ENCODE assay signal across 14 cellular contexts in genomic region chr5:32308951-32309350, GRCh38. TPM values are rescaled to one million over a fixed set of nuclear protein-coding genes. Genes with fewer than 3 reads are reported as not detected.
A peak's percentile ranks its signal among the peaks of the same experiment; 100 is the strongest.
DNase-seq lines count a peak whose midpoint lies in the region; ATAC-seq and TF ChIP-seq lines count a peak whose summit lies in the region.
"Had no signal": no experiment of that assay in that cellular context is flagged by ENCODE, and none has a peak within 500 bp of the region (broad histone marks: within the 10 kb centered on the region; RNA-seq: fewer than 3 reads in every experiment).

No MANE protein-coding gene starts in this region.

- H3K36me3 ChIP-seq in BLaER1 treated with 17β-estradiol and CSF1 and Interleukin-3, amounts not matched to agents 10 nM and 100 nM = peaks cover 0 to 34% (median 7%) of the 10 kb centered on the region in 11 experiments; a peak in 8 of 22 replicates
- peaks cover 10% of the 10 kb centered on the region; the same call in 1 of the 2 replicates for H3K36me3 ChIP-seq in OCI-LY1 (ENCODE audit: insufficient read depth, low read length)
- H3K36me3 ChIP-seq in sigmoid colon = no peaks in the 10 kb centered on the region
- H3K36me3 ChIP-seq: left lung had no signal

- DNase-seq in fibroblast of the aortic adventitia (ENCODE audit: low read depth) (peak; percentile 9), sigmoid colon (no peak), NCI-H446 treated with DMSO at 0.1 percent for 48 hours (lab: John Stamatoyannopoulos, UW) (no peak)
- DNase-seq: activated CD8-positive, alpha-beta memory T cell treated with anti-CD3 and anti-CD28 coated beads, Interleukin-2, amount 10 ng/mL, durations not matched to agents 7 days and 5 days; activated naive CD4-positive, alpha-beta T cell treated with anti-CD3 and anti-CD28 coated beads for 36 hours; left lung; MM.1S; NCI-H2171; substantia nigra had no signal

- intact Hi-C loops in sigmoid colon (cut with DNase I) = no loop called here

- peaks cover 61% of the 10 kb centered on the region for H3K79me2 ChIP-seq in OCI-LY1 (ENCODE audit: insufficient read depth, low read length)

- no peak overlapping the region for H3K4me3 ChIP-seq in BLaER1 treated with 17β-estradiol and CSF1 and Interleukin-3, amounts not matched to agents 10 nM and 100 nM
- H3K4me3 ChIP-seq in OCI-LY1 (ENCODE audit: low read depth, low read length, poor library complexity, severe bottlenecking) = no peak overlapping the region
- no peak overlapping the region for H3K4me3 ChIP-seq in fibroblast of the aortic adventitia (ENCODE audit: low read depth, low read length)
- H3K4me3 ChIP-seq in sigmoid colon = no peak overlapping the region
- H3K4me3 ChIP-seq: left lung had no signal

- peak overlapping the region; percentile 42 to 96 (median 93); a peak in 21 of 22 replicates for H3K4me2 ChIP-seq in BLaER1 treated with 17β-estradiol and CSF1 and Interleukin-3, amounts not matched to agents 10 nM and 100 nM
- peak overlapping the region; percentile 70; the same call in 1 of the 2 replicates for H3K4me2 ChIP-seq in OCI-LY1 (ENCODE audit: low read length)

- TF ChIP-seq POLR2A in sigmoid colon (IDR thresholded peaks at IDR 0.05) = no peak

- H3K27ac ChIP-seq in BLaER1 treated with 17β-estradiol and CSF1 and Interleukin-3, amounts not matched to agents 10 nM and 100 nM = peak overlapping the region in 4 of 11 experiments; percentile 0 to 35 (median 24); a peak in 6 of 22 replicates
- H3K27ac ChIP-seq in OCI-LY1 (ENCODE audit: low read depth, low read length, poor library complexity, severe bottlenecking) (peak overlapping the region; percentile 79), sigmoid colon (peak overlapping the region; percentile 10 to 57 (median 48))

- no peak overlapping the region for H3K9ac ChIP-seq in BLaER1 treated with 17β-estradiol and CSF1 and Interleukin-3, amounts not matched to agents 10 nM and 100 nM
- no peak overlapping the region; the same call in 1 of the 2 replicates for H3K9ac ChIP-seq in OCI-LY1 (ENCODE audit: low read length)

- H3K4me1 ChIP-seq in BLaER1 treated with 17β-estradiol and CSF1 and Interleukin-3, amounts not matched to agents 10 nM and 100 nM = peaks cover 47 to 67% (median 54%) of the 10 kb centered on the region in 10 experiments
- peaks cover 63% of the 10 kb centered on the region for H3K4me1 ChIP-seq in OCI-LY1 (ENCODE audit: insufficient read depth, low read length, severe bottlenecking)
- H3K4me1 ChIP-seq in sigmoid colon = peaks cover 0 to 55% (median 44%) of the 10 kb centered on the region in 4 donors

- H3K27me3 ChIP-seq in BLaER1 treated with 17β-estradiol and CSF1 and Interleukin-3, amounts not matched to agents 10 nM and 100 nM = no peaks in the 10 kb centered on the region
- H3K27me3 ChIP-seq in OCI-LY1 (ENCODE audit: insufficient read depth, low read length) (no peaks in the 10 kb centered on the region), sigmoid colon (no peaks in the 10 kb centered on the region)

- TF ChIP-seq CTCF in OCI-LY1 (IDR thresholded peaks at IDR 0.05; ENCODE audit: low read length) = no peak
- TF ChIP-seq CTCF in fibroblast of the aortic adventitia (IDR thresholded peaks at IDR 0.05; ENCODE audit: insufficient read depth, low read length) = no peak
- TF ChIP-seq CTCF in sigmoid colon (IDR thresholded peaks at IDR 0.05) = no peak

- H4K20me1 ChIP-seq in BLaER1 treated with 17β-estradiol and CSF1 and Interleukin-3, amounts not matched to agents 10 nM and 100 nM = peaks cover 2 to 86% (median 37%) of the 10 kb centered on the region in 11 experiments; a peak in 16 of 22 replicates
- no peaks in the 10 kb centered on the region for H4K20me1 ChIP-seq in OCI-LY1 (ENCODE audit: insufficient read depth, low read length)

- no peaks in the 10 kb centered on the region for H3F3A ChIP-seq in OCI-LY1 (ENCODE audit: insufficient read depth, low read length)

- 55 to 63% methylated on average over 3 of the region's 3 CpGs for WGBS in sigmoid colon, 2 donors

- ATAC-seq in HG02938 (IDR thresholded peaks at IDR 0.05; ENCODE audit: unreplicated experiment) (no peak), HG03175 (IDR thresholded peaks at IDR 0.05; ENCODE audit: unreplicated experiment) (no peak), GM21825 (IDR thresholded peaks at IDR 0.05; ENCODE audit: unreplicated experiment) (no peak)
- ATAC-seq: activated CD8-positive, alpha-beta memory T cell treated with anti-CD3 and anti-CD28 coated beads, Interleukin-2, amount 10 ng/mL, durations not matched to agents 7 days and 5 days; left lung had no signal

- 0 out of 22 replicates have a peak, but pooled peaks cover 0 to 3% (median 0%) of the 10 kb centered on the region in 11 experiments for H3K9me3 ChIP-seq in BLaER1 treated with 17β-estradiol and CSF1 and Interleukin-3, amounts not matched to agents 10 nM and 100 nM (replicated peaks in 1 of 11)
- H3K9me3 ChIP-seq in OCI-LY1 (ENCODE audit: low read length) (no peaks in the 10 kb centered on the region), sigmoid colon (no peaks in the 10 kb centered on the region)
- H3K9me3 ChIP-seq: left lung had no signal

- no peak for TF ChIP-seq EP300 in sigmoid colon (IDR thresholded peaks at IDR 0.05)

- H2AFZ ChIP-seq in OCI-LY1 (ENCODE audit: low read length) = no peak overlapping the region

- no peaks in the 10 kb centered on the region for H3K9me2 ChIP-seq in OCI-LY1 (ENCODE audit: low read depth, low read length)

RNA-seq across cellular contexts. Expression of gene MTMR12, which starts 3.8 kb away (rescaled TPM):
- total RNA-seq in fibroblast of the aortic adventitia (ENCODE audit: low replicate concordance) = 12.8 and 17.1 TPM in 2 replicates
- total RNA-seq in sigmoid colon = 10 to 100 TPM; 26.7 to 49.9 (median 36.0) TPM
- 10 to 100 TPM in 1 of 3 donors, 1 to 10 TPM in 2; 6.5 to 11.5 (median 8.4) TPM for polyA plus RNA-seq in sigmoid colon
